1 cellular context compared by ENCODE assay signal in the genomic region with DNA sequence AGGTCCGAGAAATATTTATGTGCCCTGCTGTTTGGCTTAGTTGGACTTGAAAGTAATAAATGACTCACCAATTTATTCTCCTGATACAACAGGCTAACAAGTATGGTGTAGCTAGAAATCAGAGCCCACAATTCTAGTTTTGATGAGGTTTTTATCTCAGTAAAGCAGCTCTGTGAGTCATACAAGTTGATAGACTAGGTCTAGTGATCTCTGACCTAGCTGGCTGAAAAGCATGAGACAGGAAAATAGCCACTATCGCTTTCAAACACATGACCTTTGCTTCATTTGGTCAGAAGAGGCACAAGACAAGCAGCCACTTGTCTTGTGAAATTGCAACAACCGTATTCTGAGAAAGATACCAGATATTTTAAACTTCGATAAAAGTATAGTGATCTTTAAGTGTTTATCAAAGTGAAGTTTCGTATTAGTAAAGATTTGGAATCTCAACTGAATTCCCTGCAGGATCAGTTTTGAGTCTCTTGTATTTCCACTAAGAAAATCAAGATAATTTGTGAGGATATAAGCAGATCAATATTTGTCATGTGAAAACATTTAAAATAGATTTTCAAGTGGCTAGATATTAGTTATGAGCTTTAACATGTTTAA.
TF ChIP-seq lines count a peak whose summit lies in the region.

No MANE protein-coding gene starts in this region.

TF ChIP-seq in HepG2, 621 proteins besides CTCF, POLR2A, EP300 and RAD21 (continued from another document and continues in another):
- no peak for TF ChIP-seq TFAP4 (IDR thresholded peaks at IDR 0.05; ENCODE audit: borderline replicate concordance, low read depth)
- TF ChIP-seq SP4 (CRISPR knock-in tag; IDR thresholded peaks at IDR 0.05), result no peak
- TF ChIP-seq ATRX (CRISPR knock-in tag; IDR thresholded peaks at IDR 0.05; ENCODE audit: borderline replicate concordance), result no peak
- no peak for TF ChIP-seq WIZ (CRISPR knock-in tag; IDR thresholded peaks at IDR 0.05)
- no peak for TF ChIP-seq ZFP62 (CRISPR knock-in tag; IDR thresholded peaks at IDR 0.05)
- peak; percentile 93 for TF ChIP-seq FOSL2 (CRISPR knock-in tag; IDR thresholded peaks at IDR 0.05)
- TF ChIP-seq ZNF256 (CRISPR knock-in tag; conservative IDR thresholded peaks at IDR 0.05), result no peak
- no peak for TF ChIP-seq ZNF430 (CRISPR knock-in tag; IDR thresholded peaks at IDR 0.05)
- TF ChIP-seq TCF7L2 (IDR thresholded peaks at IDR 0.05; ENCODE audit: low read depth, low read length), result no peak
- TF ChIP-seq HNF4A (CRISPR knock-in tag; IDR thresholded peaks at IDR 0.05), result peak; percentile 90
- TF ChIP-seq ZNF770 (CRISPR knock-in tag; IDR thresholded peaks at IDR 0.05), result no peak
- TF ChIP-seq ZNF362 (CRISPR knock-in tag; IDR thresholded peaks at IDR 0.05; ENCODE audit: borderline replicate concordance), result no peak
- TF ChIP-seq IRF2 (CRISPR knock-in tag; IDR thresholded peaks at IDR 0.05), result peak; percentile 71; the same call in 1 of the 2 replicates
- TF ChIP-seq ZNF235 (CRISPR knock-in tag; IDR thresholded peaks at IDR 0.05; ENCODE audit: borderline replicate concordance), result no peak
- TF ChIP-seq ZBTB42 (CRISPR knock-in tag; IDR thresholded peaks at IDR 0.05), result no peak
- no peak for TF ChIP-seq ZSCAN12 (CRISPR knock-in tag; IDR thresholded peaks at IDR 0.05)
- TF ChIP-seq DZIP1 (CRISPR knock-in tag; IDR thresholded peaks at IDR 0.05), result no peak
- TF ChIP-seq SKI (IDR thresholded peaks at IDR 0.05; ENCODE audit: partially characterized antibody), result no peak
- no peak for TF ChIP-seq ZNF24 (IDR thresholded peaks at IDR 0.05)
- no peak for TF ChIP-seq ZBTB43 (CRISPR knock-in tag; conservative IDR thresholded peaks at IDR 0.05)
- no peak for TF ChIP-seq NCOA5 (CRISPR knock-in tag; IDR thresholded peaks at IDR 0.05)
- TF ChIP-seq TP53 (CRISPR knock-in tag; conservative IDR thresholded peaks at IDR 0.05), result no peak
- no peak for TF ChIP-seq HIC2 (CRISPR knock-in tag; IDR thresholded peaks at IDR 0.05; ENCODE audit: low read depth)
- TF ChIP-seq DDIT3 (CRISPR knock-in tag; IDR thresholded peaks at IDR 0.05), result no peak
- no peak for TF ChIP-seq ZNF547 (CRISPR knock-in tag; IDR thresholded peaks at IDR 0.05)
- no peak for TF ChIP-seq ZNF878 (CRISPR knock-in tag; IDR thresholded peaks at IDR 0.05)
- TF ChIP-seq LRRFIP1 (CRISPR knock-in tag; conservative IDR thresholded peaks at IDR 0.05), result no peak
- no peak; the same call in 1 of the 2 replicates for TF ChIP-seq RCOR2 (CRISPR knock-in tag; IDR thresholded peaks at IDR 0.05)
- TF ChIP-seq ZNF746 (CRISPR knock-in tag; IDR thresholded peaks at IDR 0.05), result no peak
- TF ChIP-seq CHD4 (IDR thresholded peaks at IDR 0.05; ENCODE audit: borderline replicate concordance, low read length), result no peak; the same call in 1 of the 2 replicates
- TF ChIP-seq THAP8 (CRISPR knock-in tag; IDR thresholded peaks at IDR 0.05; ENCODE audit: borderline replicate concordance), result no peak
- TF ChIP-seq ARNT2 (CRISPR knock-in tag; IDR thresholded peaks at IDR 0.05; ENCODE audit: low read depth), result no peak
- TF ChIP-seq ZNF317 (CRISPR knock-in tag; IDR thresholded peaks at IDR 0.05), result no peak
- TF ChIP-seq, protein P1, sequence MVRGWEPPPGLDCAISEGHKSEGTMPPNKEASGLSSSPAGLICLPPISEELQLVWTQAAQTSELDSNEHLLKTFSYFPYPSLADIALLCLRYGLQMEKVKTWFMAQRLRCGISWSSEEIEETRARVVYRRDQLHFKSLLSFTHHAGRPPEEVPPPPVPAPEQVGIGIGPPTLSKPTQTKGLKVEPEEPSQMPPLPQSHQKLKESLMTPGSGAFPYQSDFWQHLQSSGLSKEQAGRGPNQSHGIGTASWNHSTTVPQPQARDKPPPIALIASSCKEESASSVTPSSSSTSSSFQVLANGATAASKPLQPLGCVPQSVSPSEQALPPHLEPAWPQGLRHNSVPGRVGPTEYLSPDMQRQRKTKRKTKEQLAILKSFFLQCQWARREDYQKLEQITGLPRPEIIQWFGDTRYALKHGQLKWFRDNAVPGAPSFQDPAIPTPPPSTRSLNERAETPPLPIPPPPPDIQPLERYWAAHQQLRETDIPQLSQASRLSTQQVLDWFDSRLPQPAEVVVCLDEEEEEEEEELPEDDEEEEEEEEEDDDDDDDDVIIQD (CRISPR knock-in tag; IDR thresholded peaks at IDR 0.05; ENCODE audit: low read depth), result peak; percentile 98
- no peak for TF ChIP-seq ZNF143 (CRISPR knock-in tag; IDR thresholded peaks at IDR 0.05)
- TF ChIP-seq ZNF441 (CRISPR knock-in tag; IDR thresholded peaks at IDR 0.05; ENCODE audit: borderline replicate concordance), result no peak
- TF ChIP-seq YEATS4 (CRISPR knock-in tag; IDR thresholded peaks at IDR 0.05; ENCODE audit: borderline replicate concordance), result 0 out of 2 replicates have a peak, but pooled peaks have one; percentile 30
- no peak for TF ChIP-seq SETDB1 (CRISPR knock-in tag; IDR thresholded peaks at IDR 0.05; ENCODE audit: borderline replicate concordance)
- TF ChIP-seq ZFP41 (CRISPR knock-in tag; IDR thresholded peaks at IDR 0.05; ENCODE audit: borderline replicate concordance), result no peak
- TF ChIP-seq ZBTB3 (CRISPR knock-in tag; IDR thresholded peaks at IDR 0.05; ENCODE audit: borderline replicate concordance, low read depth), result no peak
- TF ChIP-seq TERF1 (CRISPR knock-in tag; IDR thresholded peaks at IDR 0.05), result no peak
- no peak for TF ChIP-seq ZNF552 (CRISPR knock-in tag; IDR thresholded peaks at IDR 0.05; ENCODE audit: borderline replicate concordance)
- no peak for TF ChIP-seq ZNF777 (CRISPR knock-in tag; IDR thresholded peaks at IDR 0.05)
- no peak for TF ChIP-seq ZFP91 (CRISPR knock-in tag; IDR thresholded peaks at IDR 0.05; ENCODE audit: borderline replicate concordance)
